Comparison of ENCODE assay signal across 1 cellular context in the genomic region with DNA sequence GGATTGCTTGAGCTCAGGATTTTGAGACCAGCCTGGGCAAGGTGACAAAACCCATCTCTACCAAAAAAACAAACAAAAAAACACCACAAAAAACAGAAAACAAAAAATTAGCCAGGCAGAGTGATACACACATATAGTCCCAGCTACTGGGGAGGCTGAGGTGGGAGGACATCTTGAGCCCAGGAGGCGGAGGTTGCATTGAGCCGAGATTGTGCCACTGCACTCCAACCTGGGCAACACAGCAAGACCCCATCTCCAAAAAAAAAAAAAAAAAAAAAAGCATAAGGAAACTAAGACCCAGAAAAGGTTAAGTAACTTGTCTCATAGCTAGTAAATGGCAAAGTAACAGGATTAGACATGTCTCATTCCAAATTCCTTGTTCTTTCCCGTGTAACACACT.
TF ChIP-seq lines count a peak whose summit lies in the region.

No MANE protein-coding gene starts in this region.

TF ChIP-seq in HepG2, 621 proteins besides CTCF, POLR2A, EP300 and RAD21 (continued from another document):
- TF ChIP-seq, protein P1, sequence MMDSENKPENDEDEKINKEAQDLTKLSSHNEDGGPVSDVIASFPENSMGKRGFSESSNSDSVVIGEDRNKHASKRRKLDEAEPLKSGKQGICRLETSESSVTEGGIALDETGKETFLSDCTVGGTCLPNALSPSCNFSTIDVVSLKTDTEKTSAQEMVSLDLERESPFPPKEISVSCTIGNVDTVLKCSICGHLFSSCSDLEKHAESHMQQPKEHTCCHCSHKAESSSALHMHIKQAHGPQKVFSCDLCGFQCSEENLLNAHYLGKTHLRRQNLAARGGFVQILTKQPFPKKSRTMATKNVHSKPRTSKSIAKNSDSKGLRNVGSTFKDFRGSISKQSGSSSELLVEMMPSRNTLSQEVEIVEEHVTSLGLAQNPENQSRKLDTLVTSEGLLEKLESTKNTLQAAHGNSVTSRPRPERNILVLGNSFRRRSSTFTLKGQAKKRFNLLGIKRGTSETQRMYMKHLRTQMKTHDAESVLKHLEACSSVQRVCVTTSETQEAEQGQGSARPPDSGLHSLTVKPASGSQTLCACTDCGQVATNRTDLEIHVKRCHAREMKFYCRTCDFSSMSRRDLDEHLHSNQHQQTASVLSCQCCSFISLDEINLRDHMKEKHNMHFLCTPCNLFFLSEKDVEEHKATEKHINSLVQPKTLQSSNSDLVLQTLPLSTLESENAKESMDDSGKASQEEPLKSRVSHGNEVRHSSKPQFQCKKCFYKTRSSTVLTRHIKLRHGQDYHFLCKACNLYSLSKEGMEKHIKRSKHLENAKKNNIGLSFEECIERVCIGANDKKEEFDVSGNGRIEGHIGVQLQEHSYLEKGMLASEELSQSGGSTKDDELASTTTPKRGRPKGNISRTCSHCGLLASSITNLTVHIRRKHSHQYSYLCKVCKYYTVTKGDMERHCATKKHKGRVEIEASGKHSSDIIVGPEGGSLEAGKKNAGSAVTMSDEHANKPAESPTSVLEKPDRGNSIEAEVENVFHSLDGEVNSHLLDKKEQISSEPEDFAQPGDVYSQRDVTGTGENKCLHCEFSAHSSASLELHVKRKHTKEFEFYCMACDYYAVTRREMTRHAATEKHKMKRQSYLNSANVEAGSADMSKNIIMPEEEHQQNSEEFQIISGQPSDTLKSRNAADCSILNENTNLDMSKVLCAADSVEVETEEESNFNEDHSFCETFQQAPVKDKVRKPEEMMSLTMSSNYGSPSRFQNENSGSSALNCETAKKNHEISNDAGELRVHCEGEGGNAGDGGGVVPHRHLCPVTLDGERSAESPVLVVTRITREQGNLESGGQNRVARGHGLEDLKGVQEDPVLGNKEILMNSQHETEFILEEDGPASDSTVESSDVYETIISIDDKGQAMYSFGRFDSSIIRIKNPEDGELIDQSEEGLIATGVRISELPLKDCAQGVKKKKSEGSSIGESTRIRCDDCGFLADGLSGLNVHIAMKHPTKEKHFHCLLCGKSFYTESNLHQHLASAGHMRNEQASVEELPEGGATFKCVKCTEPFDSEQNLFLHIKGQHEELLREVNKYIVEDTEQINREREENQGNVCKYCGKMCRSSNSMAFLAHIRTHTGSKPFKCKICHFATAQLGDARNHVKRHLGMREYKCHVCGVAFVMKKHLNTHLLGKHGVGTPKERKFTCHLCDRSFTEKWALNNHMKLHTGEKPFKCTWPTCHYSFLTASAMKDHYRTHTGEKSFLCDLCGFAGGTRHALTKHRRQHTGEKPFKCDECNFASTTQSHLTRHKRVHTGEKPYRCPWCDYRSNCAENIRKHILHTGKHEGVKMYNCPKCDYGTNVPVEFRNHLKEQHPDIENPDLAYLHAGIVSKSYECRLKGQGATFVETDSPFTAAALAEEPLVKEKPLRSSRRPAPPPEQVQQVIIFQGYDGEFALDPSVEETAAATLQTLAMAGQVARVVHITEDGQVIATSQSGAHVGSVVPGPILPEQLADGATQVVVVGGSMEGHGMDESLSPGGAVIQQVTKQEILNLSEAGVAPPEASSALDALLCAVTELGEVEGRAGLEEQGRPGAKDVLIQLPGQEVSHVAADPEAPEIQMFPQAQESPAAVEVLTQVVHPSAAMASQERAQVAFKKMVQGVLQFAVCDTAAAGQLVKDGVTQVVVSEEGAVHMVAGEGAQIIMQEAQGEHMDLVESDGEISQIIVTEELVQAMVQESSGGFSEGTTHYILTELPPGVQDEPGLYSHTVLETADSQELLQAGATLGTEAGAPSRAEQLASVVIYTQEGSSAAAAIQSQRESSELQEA (CRISPR knock-in tag; IDR thresholded peaks at IDR 0.05; ENCODE audit: not compliant biosample characterization), result no peak
